11 cellular contexts compared by ENCODE assay signal in the genomic region with DNA sequence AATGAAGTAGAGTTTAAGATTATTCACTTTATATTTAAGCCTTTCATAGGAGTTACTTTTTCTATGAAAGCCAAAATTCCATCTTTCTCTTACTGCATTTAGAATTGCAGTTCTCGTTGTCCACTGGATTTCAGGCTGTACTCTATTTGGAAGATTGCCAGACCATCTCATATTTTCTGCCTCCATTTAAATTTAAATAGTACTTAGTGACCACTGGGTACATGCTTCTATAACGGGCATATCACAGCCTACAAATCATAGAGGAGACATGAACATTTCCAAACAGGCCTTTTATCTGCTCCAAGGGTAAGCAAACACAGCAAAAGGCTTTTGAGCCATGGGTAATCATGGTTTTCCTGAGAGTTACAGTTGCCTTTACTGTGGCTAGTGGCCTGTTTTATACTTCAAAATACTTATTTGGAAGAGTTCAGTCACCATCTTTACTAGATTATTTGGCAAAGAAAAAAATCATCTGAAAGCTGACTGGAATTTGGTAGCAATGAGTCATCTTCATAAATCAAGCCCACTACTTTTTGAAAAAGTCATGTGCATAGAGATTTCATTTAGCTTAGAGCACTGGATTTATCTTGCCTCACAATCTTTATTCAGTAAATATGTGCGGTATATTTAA. TPM values are rescaled to one million over a fixed set of nuclear protein-coding genes. Genes with fewer than 3 reads are reported as not detected.
DNase-seq lines count a peak whose midpoint lies in the region; ATAC-seq and TF ChIP-seq lines count a peak whose summit lies in the region.
"Had no signal": no experiment of that assay in that cellular context is flagged by ENCODE, and none has a peak within 500 bp of the region (broad histone marks: within the 10 kb centered on the region; RNA-seq: fewer than 3 reads in every experiment).

No MANE protein-coding gene starts in this region.

- H3K4me3 Mint-ChIP-seq in osteocyte (ENCODE audit: unreplicated experiment): no peak overlapping the region
- no peak overlapping the region for H3K4me3 Mint-ChIP-seq in natural killer cell treated with Interleukin-12 subunit alpha and Interleukin-12 subunit beta and Interleukin-15 and Interleukin-18, amount 100 ng/mL, for 72 hours
- H3K4me3 Mint-ChIP-seq in natural killer cell: no peak overlapping the region
- H3K4me3 Mint-ChIP-seq: activated B cell treated with CpG ODN at 0.5 μM for 24 hours had no signal

- H3K27ac Mint-ChIP-seq in osteocyte (ENCODE audit: unreplicated experiment): peak overlapping the region; percentile 97
- H3K27ac Mint-ChIP-seq in natural killer cell treated with Interleukin-12 subunit alpha and Interleukin-12 subunit beta and Interleukin-15 and Interleukin-18, amount 100 ng/mL, for 72 hours: peak overlapping the region in 1 of 2 donors; percentile 95
- no peak overlapping the region for H3K27ac Mint-ChIP-seq in natural killer cell
- H3K27ac Mint-ChIP-seq: activated B cell treated with CpG ODN at 0.5 μM for 24 hours had no signal

- ATAC-seq in natural killer cell treated with Interleukin-12 subunit alpha and Interleukin-12 subunit beta and Interleukin-15 and Interleukin-18, amount 100 ng/mL, for 72 hours: no peak
- ATAC-seq in HG03280 (IDR thresholded peaks at IDR 0.05; ENCODE audit: unreplicated experiment): no peak
- ATAC-seq in natural killer cell: no peak

- no peaks in the 10 kb centered on the region for H3K27me3 Mint-ChIP-seq in osteocyte (ENCODE audit: unreplicated experiment)
- no peaks in the 10 kb centered on the region for H3K27me3 Mint-ChIP-seq in natural killer cell treated with Interleukin-12 subunit alpha and Interleukin-12 subunit beta and Interleukin-15 and Interleukin-18, amount 100 ng/mL, for 72 hours
- no peaks in the 10 kb centered on the region for H3K27me3 Mint-ChIP-seq in natural killer cell (ENCODE audit: low read depth in 2 of 2)
- H3K27me3 Mint-ChIP-seq: activated B cell treated with CpG ODN at 0.5 μM for 24 hours had no signal

- peaks cover 52% of the 10 kb centered on the region for H3K4me1 Mint-ChIP-seq in osteocyte (ENCODE audit: unreplicated experiment)
- peaks cover 60 to 63% of the 10 kb centered on the region in 2 donors for H3K4me1 Mint-ChIP-seq in natural killer cell treated with Interleukin-12 subunit alpha and Interleukin-12 subunit beta and Interleukin-15 and Interleukin-18, amount 100 ng/mL, for 72 hours (ENCODE audit: low read depth in 2 of 2)
- peaks cover 36 to 39% of the 10 kb centered on the region in 2 donors for H3K4me1 Mint-ChIP-seq in natural killer cell

- H3K9me3 Mint-ChIP-seq in osteocyte (ENCODE audit: unreplicated experiment) (no peaks in the 10 kb centered on the region), natural killer cell (no peaks in the 10 kb centered on the region)
- H3K9me3 Mint-ChIP-seq in natural killer cell treated with Interleukin-12 subunit alpha and Interleukin-12 subunit beta and Interleukin-15 and Interleukin-18, amount 100 ng/mL, for 72 hours: no peaks in the 10 kb centered on the region
- H3K9me3 Mint-ChIP-seq: activated B cell treated with CpG ODN at 0.5 μM for 24 hours had no signal

- H3K36me3 Mint-ChIP-seq in osteocyte (ENCODE audit: unreplicated experiment) (peaks cover 2% of the 10 kb centered on the region), natural killer cell (no peaks in the 10 kb centered on the region)
- peaks cover under 1% of the 10 kb centered on the region for H3K36me3 Mint-ChIP-seq in natural killer cell treated with Interleukin-12 subunit alpha and Interleukin-12 subunit beta and Interleukin-15 and Interleukin-18, amount 100 ng/mL, for 72 hours

- intact Hi-C loops in natural killer cell (cut with micrococcal nuclease): no loop called here

- DNase-seq in EH (ENCODE audit: low read depth): peak; percentile 88
- peak; percentile 63 for DNase-seq in NCI-H69 (lab: John Stamatoyannopoulos, UW)
- DNase-seq in dedifferentiated amniotic fluid mesenchymal stem cell (ENCODE audit: extremely low spot score): peak; percentile 56
- no peak for DNase-seq in osteocyte (ENCODE audit: extremely low spot score, unreplicated experiment)
- DNase-seq in natural killer cell treated with Interleukin-12 subunit alpha and Interleukin-12 subunit beta and Interleukin-15 and Interleukin-18, amount 100 ng/mL, for 72 hours (ENCODE audit: low spot score): no peak
- no peak for DNase-seq in NCI-H1436 (lab: John Stamatoyannopoulos, UW)
- DNase-seq in natural killer cell: no peak
- DNase-seq: activated B cell treated with CpG ODN at 0.5 μM for 24 hours, NCI-H1694, posterior cingulate gyrus had no signal

- TF ChIP-seq CTCF in osteocyte (IDR thresholded peaks at IDR 0.05) (no peak), natural killer cell (IDR thresholded peaks at IDR 0.05) (no peak)

RNA-seq across cellular contexts. Expression of a gene that starts 15.7 kb away (rescaled TPM):
- total RNA-seq in osteocyte (65.5 TPM in 2 replicates), natural killer cell (10 to 100 TPM; 26.6 to 31.0 (median 30.4) TPM)
- total RNA-seq in natural killer cell treated with Interleukin-12 subunit alpha and Interleukin-12 subunit beta and Interleukin-15 and Interleukin-18, amount 100 ng/mL, for 72 hours: 10 to 100 TPM; 35.2 to 55.1 TPM

Comparison
In these comparisons a context has a peak if more than half of its experiments do, and no peak if none do; other contexts are left out.
1. DNase-seq: peak in EH (single experiment), NCI-H69 (single experiment) and dedifferentiated amniotic fluid mesenchymal stem cell (single experiment); none in osteocyte (single experiment), natural killer cell treated with Interleukin-12 subunit alpha and Interleukin-12 subunit beta and Interleukin-15 and Interleukin-18, amount 100 ng/mL, for 72 hours (single experiment), NCI-H1436 (single experiment) and natural killer cell (single experiment).